In the genomic region with DNA sequence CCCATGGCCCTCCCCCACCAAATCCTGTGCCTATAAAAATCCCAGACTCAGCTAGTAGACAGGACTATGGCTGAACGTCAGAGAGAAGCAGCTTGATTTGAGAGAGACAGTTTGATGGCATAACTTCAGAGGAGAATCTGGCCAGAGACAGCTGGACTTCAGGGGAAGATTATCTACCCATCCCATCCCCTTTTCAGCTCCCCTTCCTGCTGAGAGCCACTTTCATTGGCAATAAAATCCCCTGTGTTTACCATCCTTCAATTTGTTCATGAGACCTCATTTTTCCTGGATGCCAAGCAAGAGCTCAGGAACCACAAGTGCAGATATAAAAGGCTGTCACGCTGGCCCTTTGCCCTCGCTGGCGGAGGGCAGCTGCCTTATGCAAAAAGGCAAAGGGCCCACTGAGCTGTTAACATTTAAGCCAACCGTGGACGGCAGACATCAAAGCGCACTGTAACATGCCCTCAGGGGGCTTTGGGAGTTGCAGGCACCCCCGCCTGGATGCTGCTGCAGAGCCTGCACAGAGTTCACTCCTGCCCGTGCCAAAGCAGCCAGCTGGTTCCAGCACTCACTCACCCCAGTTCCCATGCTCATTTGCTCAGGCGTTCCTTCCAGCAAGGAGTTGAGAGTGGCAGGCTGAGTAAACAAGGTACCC, we compare ENCODE assay signal across 16 cellular contexts.
A peak's percentile ranks its signal among the peaks of the same experiment; 100 is the strongest.
DNase-seq lines count a peak whose midpoint lies in the region; ATAC-seq, FAIRE-seq and TF ChIP-seq lines count a peak whose summit lies in the region.
"Had no signal": no experiment of that assay in that cellular context is flagged by ENCODE, and none has a peak within 500 bp of the region (broad histone marks: within the 10 kb centered on the region; RNA-seq: fewer than 3 reads in every experiment).

No MANE protein-coding gene starts in this region.

- no peak for DNase-seq in HepG2 (ENCODE audit: low spot score)
- no peak for DNase-seq in right lobe of liver
- DNase-seq in SHP77 (lab: John Stamatoyannopoulos, UW), result peak; percentile 72 to 76
- no peak for DNase-seq in immature natural killer cell
- DNase-seq in type B pancreatic cell (ENCODE audit: extremely low spot score, unreplicated experiment), result no peak
- no peak for DNase-seq in AG08395 (ENCODE audit: low spot score)
- DNase-seq in stimulated activated CD4-positive, alpha-beta T cell treated with anti-CD3 and anti-CD28 coated beads, Interleukin-15, amount 100 ng/mL, for 24 hours, result no peak
- DNase-seq in D341Med (ENCODE audit: low spot score), result no peak
- DNase-seq: activated CD4-positive, alpha-beta T cell treated with anti-CD3 and anti-CD28 coated beads, Interleukin-2, amount 10 ng/mL, durations not matched to agents 24 days and 14 days; AML-193; effector memory CD4-positive, alpha-beta T cell; NCI-H2081 treated with DMSO at 0.1 percent for 48 hours; T-helper 2 cell had no signal

- no peak for TF ChIP-seq POLR2A in HepG2 (IDR thresholded peaks at IDR 0.05; ENCODE audit: insufficient read depth in 1 of 2, low read depth in 2 of 2, low read length in 2 of 2)
- TF ChIP-seq POLR2A in right lobe of liver (IDR thresholded peaks at IDR 0.05), result no peak

- no peak overlapping the region for H3K4me3 ChIP-seq in HepG2 (replicated peaks in 1 of 3; ENCODE audit: insufficient read depth in 1 of 3, low read depth in 2 of 3, low read length in 3 of 3)
- H3K4me3 ChIP-seq in right lobe of liver, result no peak overlapping the region
- H3K4me3 ChIP-seq: HAP-1 had no signal

- H3K9me3 Mint-ChIP-seq in immature natural killer cell (no peaks in the 10 kb centered on the region), type B pancreatic cell (no peaks in the 10 kb centered on the region)
- H3K9me3 Mint-ChIP-seq: activated CD4-positive, alpha-beta T cell treated with anti-CD3 and anti-CD28 coated beads, Interleukin-2, amount 10 ng/mL, durations not matched to agents 24 days and 14 days; activated T-helper 1 cell treated with anti-CD3 and anti-CD28 coated beads, Interleukin-12 subunit alpha, Interleukin-12 subunit beta, Interleukin-2, Interleukin-4 antibody, amounts not matched to agents 30 ng/mL and 10 ng/mL and 1 ng/mL, durations not matched to agents 14 hours and 24 hours and 36 hours had no signal

- no peak overlapping the region for H3K9ac ChIP-seq in HepG2 (ENCODE audit: insufficient read depth, low read depth, low read length)

- H3K79me2 ChIP-seq in HepG2 (ENCODE audit: insufficient read depth, low read length), result no peaks in the 10 kb centered on the region

- no peak overlapping the region for H2AFZ ChIP-seq in HepG2 (ENCODE audit: low read length)

- H3K4me3 Mint-ChIP-seq in immature natural killer cell, result no peak overlapping the region
- peak overlapping the region; percentile 26 for H3K4me3 Mint-ChIP-seq in type B pancreatic cell
- H3K4me3 Mint-ChIP-seq: activated CD4-positive, alpha-beta T cell treated with anti-CD3 and anti-CD28 coated beads, Interleukin-2, amount 10 ng/mL, durations not matched to agents 24 days and 14 days; activated T-helper 1 cell treated with anti-CD3 and anti-CD28 coated beads, Interleukin-12 subunit alpha, Interleukin-12 subunit beta, Interleukin-2, Interleukin-4 antibody, amounts not matched to agents 30 ng/mL and 10 ng/mL and 1 ng/mL, durations not matched to agents 14 hours and 24 hours and 36 hours had no signal

- H3K27me3 Mint-ChIP-seq in immature natural killer cell (ENCODE audit: low read depth in 3 of 3) (peaks cover 0 to 10% (median 1%) of the 10 kb centered on the region in 3 donors), type B pancreatic cell (no peaks in the 10 kb centered on the region)
- H3K27me3 Mint-ChIP-seq: activated CD4-positive, alpha-beta T cell treated with anti-CD3 and anti-CD28 coated beads, Interleukin-2, amount 10 ng/mL, durations not matched to agents 24 days and 14 days; progenitor cell of endocrine pancreas had no signal

- POLR2A ChIA-PET in HepG2 (lab: Yijun Ruan, JAX), result no interaction called here

- H4K20me1 ChIP-seq in HepG2 (ENCODE audit: insufficient read depth, low read length), result no peaks in the 10 kb centered on the region

- TF ChIP-seq EP300 in HepG2 (IDR thresholded peaks at IDR 0.05; ENCODE audit: low read depth in 2 of 2, low read length in 2 of 2), result no peak
- TF ChIP-seq EP300 in HepG2 (CRISPR knock-in tag; IDR thresholded peaks at IDR 0.05; ENCODE audit: borderline replicate concordance), result no peak

- H3K4me1 Mint-ChIP-seq in immature natural killer cell, result peaks cover 2 to 52% of the 10 kb centered on the region in 2 donors
- H3K4me1 Mint-ChIP-seq in type B pancreatic cell (ENCODE audit: unreplicated experiment), result peaks cover 37% of the 10 kb centered on the region

- TF ChIP-seq RAD21 in HepG2 (CRISPR knock-in tag; IDR thresholded peaks at IDR 0.05), result no peak

- H3K36me3 ChIP-seq in HepG2 (replicated peaks in 1 of 2; ENCODE audit: control insufficient read depth in 1 of 2, insufficient read depth in 2 of 2, low read length in 2 of 2), result no peaks in the 10 kb centered on the region
- no peaks in the 10 kb centered on the region for H3K36me3 ChIP-seq in right lobe of liver
- H3K36me3 ChIP-seq: HAP-1 had no signal

- H3K4me1 ChIP-seq in HepG2 (ENCODE audit: insufficient read depth, low read length), result no peaks in the 10 kb centered on the region
- H3K4me1 ChIP-seq in right lobe of liver, result no peaks in the 10 kb centered on the region

- CTCF ChIA-PET in HepG2 (lab: Yijun Ruan, JAX; ENCODE audit: low intra/inter-chr PET ratio, low total read pairs), result no interaction called here

- H3K9me3 ChIP-seq in HepG2 (ENCODE audit: low read length) (no peaks in the 10 kb centered on the region), right lobe of liver (no peaks in the 10 kb centered on the region)
- H3K9me3 ChIP-seq: HAP-1 had no signal

- ATAC-seq in HepG2 (peak; percentile 70), right lobe of liver (no peak)

- intact Hi-C loops in HepG2 (cut with micrococcal nuclease; ENCODE audit: unreplicated experiment) (no loop called here), right lobe of liver (cut with DNase I) (no loop called here)

- no TSS peak for BruUV-seq in HepG2 (replicated peaks; lab: Mats Ljungman, UMichigan)

- peaks cover 7 to 30% (median 18%) of the 10 kb centered on the region in 3 donors for H3K36me3 Mint-ChIP-seq in immature natural killer cell
- H3K36me3 Mint-ChIP-seq in type B pancreatic cell, result no peaks in the 10 kb centered on the region

- H3K27me3 ChIP-seq in HepG2 (ENCODE audit: control insufficient read depth in 1 of 2, insufficient read depth in 2 of 2, low read length in 2 of 2) (no peaks in the 10 kb centered on the region), right lobe of liver (no peaks in the 10 kb centered on the region)

- no peak overlapping the region for H3K4me2 ChIP-seq in HepG2 (ENCODE audit: low read depth, low read length)

- H3K27ac ChIP-seq in HepG2 (ENCODE audit: extremely low read length, insufficient read depth, low read length), result no peak overlapping the region
- no peak overlapping the region for H3K27ac ChIP-seq in right lobe of liver

- in situ Hi-C loops in HepG2 (cut with HindIII; ENCODE audit: extremely low pct_ligation_motif_present, low pct_unique_long_range_greater_than_20kb), result no loop called here

- TF ChIP-seq CTCF in HepG2 (CRISPR knock-in tag; IDR thresholded peaks at IDR 0.05), result no peak
- no peak for TF ChIP-seq CTCF in right lobe of liver (IDR thresholded peaks at IDR 0.05)
- TF ChIP-seq CTCF in type B pancreatic cell (conservative IDR thresholded peaks at IDR 0.05), result no peak

- H3K27ac Mint-ChIP-seq in immature natural killer cell (peak overlapping the region in 4 of 6 donors; percentile 18 to 68 (median 50)), type B pancreatic cell (no peak overlapping the region)
- H3K27ac Mint-ChIP-seq: activated CD4-positive, alpha-beta T cell treated with anti-CD3 and anti-CD28 coated beads, Interleukin-2, amount 10 ng/mL, durations not matched to agents 24 days and 14 days; activated T-helper 1 cell treated with anti-CD3 and anti-CD28 coated beads, Interleukin-12 subunit alpha, Interleukin-12 subunit beta, Interleukin-2, Interleukin-4 antibody, amounts not matched to agents 30 ng/mL and 10 ng/mL and 1 ng/mL, durations not matched to agents 14 hours and 24 hours and 36 hours; progenitor cell of endocrine pancreas had no signal

- FAIRE-seq in HepG2 (lab: Jason Lieb, UNC), result no peak

- 3% methylated on average over 6 of the region's 10 CpGs for WGBS in HepG2 (ENCODE audit: low lambda C conversion rate)
- WGBS in right lobe of liver (ENCODE audit: insufficient coverage, low coverage, low lambda C conversion rate, missing lambda C conversion rate), result 91% methylated on average over 4 of the region's 10 CpGs

TF ChIP-seq in HepG2, 621 proteins besides CTCF, POLR2A, EP300 and RAD21:
- TF ChIP-seq PPARG (CRISPR knock-in tag; conservative IDR thresholded peaks at IDR 0.05), result no peak
- TF ChIP-seq EED (CRISPR knock-in tag; IDR thresholded peaks at IDR 0.05), result no peak
- TF ChIP-seq, protein P1, sequence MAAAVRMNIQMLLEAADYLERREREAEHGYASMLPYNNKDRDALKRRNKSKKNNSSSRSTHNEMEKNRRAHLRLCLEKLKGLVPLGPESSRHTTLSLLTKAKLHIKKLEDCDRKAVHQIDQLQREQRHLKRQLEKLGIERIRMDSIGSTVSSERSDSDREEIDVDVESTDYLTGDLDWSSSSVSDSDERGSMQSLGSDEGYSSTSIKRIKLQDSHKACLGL (CRISPR knock-in tag; IDR thresholded peaks at IDR 0.05), result no peak
- TF ChIP-seq ZNF138 (CRISPR knock-in tag; IDR thresholded peaks at IDR 0.05; ENCODE audit: low read depth), result no peak
- TF ChIP-seq, protein P2, sequence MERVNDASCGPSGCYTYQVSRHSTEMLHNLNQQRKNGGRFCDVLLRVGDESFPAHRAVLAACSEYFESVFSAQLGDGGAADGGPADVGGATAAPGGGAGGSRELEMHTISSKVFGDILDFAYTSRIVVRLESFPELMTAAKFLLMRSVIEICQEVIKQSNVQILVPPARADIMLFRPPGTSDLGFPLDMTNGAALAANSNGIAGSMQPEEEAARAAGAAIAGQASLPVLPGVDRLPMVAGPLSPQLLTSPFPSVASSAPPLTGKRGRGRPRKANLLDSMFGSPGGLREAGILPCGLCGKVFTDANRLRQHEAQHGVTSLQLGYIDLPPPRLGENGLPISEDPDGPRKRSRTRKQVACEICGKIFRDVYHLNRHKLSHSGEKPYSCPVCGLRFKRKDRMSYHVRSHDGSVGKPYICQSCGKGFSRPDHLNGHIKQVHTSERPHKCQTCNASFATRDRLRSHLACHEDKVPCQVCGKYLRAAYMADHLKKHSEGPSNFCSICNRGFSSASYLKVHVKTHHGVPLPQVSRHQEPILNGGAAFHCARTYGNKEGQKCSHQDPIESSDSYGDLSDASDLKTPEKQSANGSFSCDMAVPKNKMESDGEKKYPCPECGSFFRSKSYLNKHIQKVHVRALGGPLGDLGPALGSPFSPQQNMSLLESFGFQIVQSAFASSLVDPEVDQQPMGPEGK (CRISPR knock-in tag; IDR thresholded peaks at IDR 0.05), result peak; percentile 42; the same call in 1 of the 2 replicates

Comparison
In these comparisons a context has a peak if more than half of its experiments do, and no peak if none do; other contexts are left out.
1. DNase-seq: peak in SHP77 (2 of 2); none in HepG2 (single experiment), right lobe of liver (0 of 3), immature natural killer cell (0 of 3), type B pancreatic cell (single experiment), AG08395 (single experiment), stimulated activated CD4-positive, alpha-beta T cell treated with anti-CD3 and anti-CD28 coated beads, Interleukin-15, amount 100 ng/mL, for 24 hours (single experiment) and D341Med (single experiment).